ENCODE assay signal across 1 cellular context in genomic region chr2:46554381-46554780, GRCh38.
TF ChIP-seq lines count a peak whose summit lies in the region.

No MANE protein-coding gene starts in this region.

TF ChIP-seq in GM23338, 12 proteins besides CTCF, POLR2A, EP300 and RAD21 (continued from another document):
- TF ChIP-seq REST (IDR thresholded peaks at IDR 0.05; ENCODE audit: unreplicated experiment): no peak
- TF ChIP-seq NANOG (IDR thresholded peaks at IDR 0.05; ENCODE audit: borderline replicate concordance): no peak
- no peak for TF ChIP-seq ZNF462 (CRISPR knock-in tag; IDR thresholded peaks at IDR 0.05)
- TF ChIP-seq CREB1 (CRISPR knock-in tag; IDR thresholded peaks at IDR 0.05; ENCODE audit: low read depth): no peak
- TF ChIP-seq EZH2 (IDR thresholded peaks at IDR 0.05; ENCODE audit: low read depth, unreplicated experiment): no peak
- no peak for TF ChIP-seq STAT1 (IDR thresholded peaks at IDR 0.05; ENCODE audit: unreplicated experiment)
